1 cellular context compared by ENCODE assay signal in the genomic region with DNA sequence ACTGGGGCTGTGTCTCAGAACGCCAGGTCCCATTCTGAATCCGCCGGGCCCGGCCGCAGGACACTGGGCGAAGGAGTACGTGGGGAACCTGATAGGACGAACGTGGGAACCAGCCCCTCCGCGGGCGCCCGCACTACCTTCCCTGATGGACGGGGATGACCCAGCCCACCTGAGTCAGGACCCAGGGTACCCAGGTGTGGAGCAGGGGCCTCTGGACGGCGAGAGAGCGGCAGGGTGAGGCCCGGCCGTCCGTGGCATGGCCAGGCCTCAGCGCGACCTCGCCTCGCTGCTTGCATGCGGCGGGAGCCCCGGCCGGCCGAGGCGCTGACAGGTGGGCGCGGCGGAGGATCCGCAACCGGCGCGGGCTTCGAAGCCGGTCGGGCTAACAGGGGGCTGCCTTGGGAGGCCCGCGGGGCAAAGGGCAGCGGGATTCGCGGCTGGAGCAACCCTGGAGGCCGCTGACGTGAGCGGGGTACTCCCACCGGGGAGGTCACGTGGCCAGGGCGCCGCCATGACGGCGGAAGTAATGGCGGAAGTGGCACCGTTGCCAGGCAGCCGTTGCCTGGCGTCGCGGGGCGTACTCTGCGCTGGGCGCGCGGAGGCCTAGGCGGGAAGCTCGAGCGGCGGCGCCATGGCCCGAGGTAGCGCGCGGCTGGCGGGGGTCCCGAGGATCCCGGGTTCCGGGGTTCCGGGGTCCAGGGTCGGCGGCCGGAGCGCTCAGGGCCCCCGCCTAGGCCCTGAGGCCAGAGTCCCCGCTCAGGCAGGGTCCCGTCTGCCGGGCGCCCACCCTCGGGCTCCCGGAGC.
TF ChIP-seq lines count a peak whose summit lies in the region.

A gene (plus strand): TSS at position 580 of the 804 bp plus-strand sequence. CDS start 52 bp downstream, at position 632.

TF ChIP-seq in HEK293, 187 proteins besides CTCF, POLR2A, EP300 and RAD21 (continued from another document and continues in another):
- TF ChIP-seq, protein P1, sequence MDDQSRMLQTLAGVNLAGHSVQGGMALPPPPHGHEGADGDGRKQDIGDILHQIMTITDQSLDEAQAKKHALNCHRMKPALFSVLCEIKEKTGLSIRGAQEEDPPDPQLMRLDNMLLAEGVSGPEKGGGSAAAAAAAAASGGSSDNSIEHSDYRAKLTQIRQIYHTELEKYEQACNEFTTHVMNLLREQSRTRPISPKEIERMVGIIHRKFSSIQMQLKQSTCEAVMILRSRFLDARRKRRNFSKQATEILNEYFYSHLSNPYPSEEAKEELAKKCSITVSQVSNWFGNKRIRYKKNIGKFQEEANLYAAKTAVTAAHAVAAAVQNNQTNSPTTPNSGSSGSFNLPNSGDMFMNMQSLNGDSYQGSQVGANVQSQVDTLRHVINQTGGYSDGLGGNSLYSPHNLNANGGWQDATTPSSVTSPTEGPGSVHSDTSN (CRISPR knock-in tag; IDR thresholded peaks at IDR 0.05), result peak; percentile 68
- TF ChIP-seq, protein P2, sequence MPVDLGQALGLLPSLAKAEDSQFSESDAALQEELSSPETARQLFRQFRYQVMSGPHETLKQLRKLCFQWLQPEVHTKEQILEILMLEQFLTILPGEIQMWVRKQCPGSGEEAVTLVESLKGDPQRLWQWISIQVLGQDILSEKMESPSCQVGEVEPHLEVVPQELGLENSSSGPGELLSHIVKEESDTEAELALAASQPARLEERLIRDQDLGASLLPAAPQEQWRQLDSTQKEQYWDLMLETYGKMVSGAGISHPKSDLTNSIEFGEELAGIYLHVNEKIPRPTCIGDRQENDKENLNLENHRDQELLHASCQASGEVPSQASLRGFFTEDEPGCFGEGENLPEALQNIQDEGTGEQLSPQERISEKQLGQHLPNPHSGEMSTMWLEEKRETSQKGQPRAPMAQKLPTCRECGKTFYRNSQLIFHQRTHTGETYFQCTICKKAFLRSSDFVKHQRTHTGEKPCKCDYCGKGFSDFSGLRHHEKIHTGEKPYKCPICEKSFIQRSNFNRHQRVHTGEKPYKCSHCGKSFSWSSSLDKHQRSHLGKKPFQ (tag by site-specific recombination; IDR thresholded peaks at IDR 0.05), result peak; percentile 84; the same call in 1 of the 2 replicates
- TF ChIP-seq, protein P3, sequence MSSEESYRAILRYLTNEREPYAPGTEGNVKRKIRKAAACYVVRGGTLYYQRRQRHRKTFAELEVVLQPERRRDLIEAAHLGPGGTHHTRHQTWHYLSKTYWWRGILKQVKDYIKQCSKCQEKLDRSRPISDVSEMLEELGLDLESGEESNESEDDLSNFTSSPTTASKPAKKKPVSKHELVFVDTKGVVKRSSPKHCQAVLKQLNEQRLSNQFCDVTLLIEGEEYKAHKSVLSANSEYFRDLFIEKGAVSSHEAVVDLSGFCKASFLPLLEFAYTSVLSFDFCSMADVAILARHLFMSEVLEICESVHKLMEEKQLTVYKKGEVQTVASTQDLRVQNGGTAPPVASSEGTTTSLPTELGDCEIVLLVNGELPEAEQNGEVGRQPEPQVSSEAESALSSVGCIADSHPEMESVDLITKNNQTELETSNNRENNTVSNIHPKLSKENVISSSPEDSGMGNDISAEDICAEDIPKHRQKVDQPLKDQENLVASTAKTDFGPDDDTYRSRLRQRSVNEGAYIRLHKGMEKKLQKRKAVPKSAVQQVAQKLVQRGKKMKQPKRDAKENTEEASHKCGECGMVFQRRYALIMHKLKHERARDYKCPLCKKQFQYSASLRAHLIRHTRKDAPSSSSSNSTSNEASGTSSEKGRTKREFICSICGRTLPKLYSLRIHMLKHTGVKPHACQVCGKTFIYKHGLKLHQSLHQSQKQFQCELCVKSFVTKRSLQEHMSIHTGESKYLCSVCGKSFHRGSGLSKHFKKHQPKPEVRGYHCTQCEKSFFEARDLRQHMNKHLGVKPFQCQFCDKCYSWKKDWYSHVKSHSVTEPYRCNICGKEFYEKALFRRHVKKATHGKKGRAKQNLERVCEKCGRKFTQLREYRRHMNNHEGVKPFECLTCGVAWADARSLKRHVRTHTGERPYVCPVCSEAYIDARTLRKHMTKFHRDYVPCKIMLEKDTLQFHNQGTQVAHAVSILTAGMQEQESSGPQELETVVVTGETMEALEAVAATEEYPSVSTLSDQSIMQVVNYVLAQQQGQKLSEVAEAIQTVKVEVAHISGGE (tag by site-specific recombination; conservative IDR thresholded peaks at IDR 0.05; ENCODE audit: low read depth), result peak; percentile 66
- TF ChIP-seq, protein P4, sequence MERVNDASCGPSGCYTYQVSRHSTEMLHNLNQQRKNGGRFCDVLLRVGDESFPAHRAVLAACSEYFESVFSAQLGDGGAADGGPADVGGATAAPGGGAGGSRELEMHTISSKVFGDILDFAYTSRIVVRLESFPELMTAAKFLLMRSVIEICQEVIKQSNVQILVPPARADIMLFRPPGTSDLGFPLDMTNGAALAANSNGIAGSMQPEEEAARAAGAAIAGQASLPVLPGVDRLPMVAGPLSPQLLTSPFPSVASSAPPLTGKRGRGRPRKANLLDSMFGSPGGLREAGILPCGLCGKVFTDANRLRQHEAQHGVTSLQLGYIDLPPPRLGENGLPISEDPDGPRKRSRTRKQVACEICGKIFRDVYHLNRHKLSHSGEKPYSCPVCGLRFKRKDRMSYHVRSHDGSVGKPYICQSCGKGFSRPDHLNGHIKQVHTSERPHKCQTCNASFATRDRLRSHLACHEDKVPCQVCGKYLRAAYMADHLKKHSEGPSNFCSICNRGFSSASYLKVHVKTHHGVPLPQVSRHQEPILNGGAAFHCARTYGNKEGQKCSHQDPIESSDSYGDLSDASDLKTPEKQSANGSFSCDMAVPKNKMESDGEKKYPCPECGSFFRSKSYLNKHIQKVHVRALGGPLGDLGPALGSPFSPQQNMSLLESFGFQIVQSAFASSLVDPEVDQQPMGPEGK (tag by site-specific recombination; IDR thresholded peaks at IDR 0.05), result peak; percentile 59; the same call in 1 of the 2 replicates
- TF ChIP-seq ZNF133 (tag by site-specific recombination; IDR thresholded peaks at IDR 0.05) (no peak), ZNF10 (tag by site-specific recombination; IDR thresholded peaks at IDR 0.05) (peak; percentile 35; the same call in 1 of the 2 replicates), ZFP69B (tag by site-specific recombination; IDR thresholded peaks at IDR 0.05) (0 out of 2 replicates have a peak, but pooled peaks have one; percentile 40), ZNF510 (tag by site-specific recombination; IDR thresholded peaks at IDR 0.05; ENCODE audit: insufficient replicate concordance) (no peak), ZNF600 (tag by site-specific recombination; IDR thresholded peaks at IDR 0.05) (peak; percentile 67), ZNF837 (tag by site-specific recombination; IDR thresholded peaks at IDR 0.05) (0 out of 2 replicates have a peak, but pooled peaks have one; percentile 36), SP7 (tag by site-specific recombination; IDR thresholded peaks at IDR 0.05) (0 out of 2 replicates have a peak, but pooled peaks have one; percentile 39), HOXC10 (CRISPR knock-in tag; IDR thresholded peaks at IDR 0.05) (no peak), IKZF3 (tag by site-specific recombination; IDR thresholded peaks at IDR 0.05) (peak; percentile 95), BCL11B (tag by site-specific recombination; IDR thresholded peaks at IDR 0.05; ENCODE audit: low read depth) (peak; percentile 77), KLF8 (tag by site-specific recombination; IDR thresholded peaks at IDR 0.05) (peak; percentile 70; the same call in 1 of the 2 replicates), ZEB2 (tag by site-specific recombination; IDR thresholded peaks at IDR 0.05) (peak; percentile 41), ZNF521 (tag by site-specific recombination; IDR thresholded peaks at IDR 0.05) (no peak), ZNF341 (tag by site-specific recombination; IDR thresholded peaks at IDR 0.05; ENCODE audit: low read depth) (peak; percentile 41; the same call in 1 of the 2 replicates), ZNF560 (tag by site-specific recombination; IDR thresholded peaks at IDR 0.05; ENCODE audit: borderline replicate concordance) (no peak), MYNN (tag by site-specific recombination; IDR thresholded peaks at IDR 0.05; ENCODE audit: borderline replicate concordance) (peak; percentile 97), YY1 (tag by site-specific recombination; IDR thresholded peaks at IDR 0.05) (peak; percentile 96), ZNF335 (tag by site-specific recombination; conservative IDR thresholded peaks at IDR 0.05) (peak; percentile 79), KLF16 (tag by site-specific recombination; IDR thresholded peaks at IDR 0.05) (peak; percentile 76; the same call in 1 of the 2 replicates), KLF7 (tag by site-specific recombination; IDR thresholded peaks at IDR 0.05; ENCODE audit: borderline replicate concordance) (0 out of 2 replicates have a peak, but pooled peaks have one; percentile 56), ZNF391 (tag by site-specific recombination; IDR thresholded peaks at IDR 0.05; ENCODE audit: borderline replicate concordance, low read depth) (peak; percentile 66; the same call in 1 of the 2 replicates), SP2 (tag by site-specific recombination; IDR thresholded peaks at IDR 0.05) (peak; percentile 86), SP3 (tag by site-specific recombination; IDR thresholded peaks at IDR 0.05) (peak; percentile 76), ZNF670 (tag by site-specific recombination; IDR thresholded peaks at IDR 0.05; ENCODE audit: low read depth) (no peak), ZNF629 (tag by site-specific recombination; IDR thresholded peaks at IDR 0.05) (peak; percentile 79), ZNF211 (tag by site-specific recombination; IDR thresholded peaks at IDR 0.05; ENCODE audit: low read depth) (no peak), ZIC2 (tag by site-specific recombination; IDR thresholded peaks at IDR 0.05) (peak; percentile 87), ZNF184 (tag by site-specific recombination; IDR thresholded peaks at IDR 0.05) (no peak), ZNF423 (tag by site-specific recombination; IDR thresholded peaks at IDR 0.05) (0 out of 2 replicates have a peak, but pooled peaks have one; percentile 14), ZBTB7A (tag by site-specific recombination; IDR thresholded peaks at IDR 0.05; ENCODE audit: low read depth) (peak; percentile 23; the same call in 1 of the 2 replicates), ZXDB (tag by site-specific recombination; IDR thresholded peaks at IDR 0.05) (peak; percentile 83), GFI1B (tag by site-specific recombination; IDR thresholded peaks at IDR 0.05) (no peak), GLIS1 (tag by site-specific recombination; IDR thresholded peaks at IDR 0.05) (peak; percentile 97), ZNF514 (tag by site-specific recombination; IDR thresholded peaks at IDR 0.05) (no peak), ZNF785 (tag by site-specific recombination; IDR thresholded peaks at IDR 0.05) (no peak; the same call in 1 of the 2 replicates), ZSCAN30 (tag by site-specific recombination; IDR thresholded peaks at IDR 0.05) (peak; percentile 17; the same call in 1 of the 2 replicates), ZNF610 (tag by site-specific recombination; IDR thresholded peaks at IDR 0.05; ENCODE audit: borderline replicate concordance) (peak; percentile 66; the same call in 1 of the 2 replicates), ZNF48 (tag by site-specific recombination; IDR thresholded peaks at IDR 0.05) (no peak), ZNF76 (tag by site-specific recombination; IDR thresholded peaks at IDR 0.05; ENCODE audit: borderline replicate concordance, low read depth) (peak; percentile 74; the same call in 1 of the 2 replicates), ZBTB8A (tag by site-specific recombination; IDR thresholded peaks at IDR 0.05) (peak; percentile 94), MEIS1 (CRISPR knock-in tag; IDR thresholded peaks at IDR 0.05; ENCODE audit: borderline replicate concordance) (no peak), KLF1 (tag by site-specific recombination; IDR thresholded peaks at IDR 0.05) (peak; percentile 75)
- TF ChIP-seq, protein P5, sequence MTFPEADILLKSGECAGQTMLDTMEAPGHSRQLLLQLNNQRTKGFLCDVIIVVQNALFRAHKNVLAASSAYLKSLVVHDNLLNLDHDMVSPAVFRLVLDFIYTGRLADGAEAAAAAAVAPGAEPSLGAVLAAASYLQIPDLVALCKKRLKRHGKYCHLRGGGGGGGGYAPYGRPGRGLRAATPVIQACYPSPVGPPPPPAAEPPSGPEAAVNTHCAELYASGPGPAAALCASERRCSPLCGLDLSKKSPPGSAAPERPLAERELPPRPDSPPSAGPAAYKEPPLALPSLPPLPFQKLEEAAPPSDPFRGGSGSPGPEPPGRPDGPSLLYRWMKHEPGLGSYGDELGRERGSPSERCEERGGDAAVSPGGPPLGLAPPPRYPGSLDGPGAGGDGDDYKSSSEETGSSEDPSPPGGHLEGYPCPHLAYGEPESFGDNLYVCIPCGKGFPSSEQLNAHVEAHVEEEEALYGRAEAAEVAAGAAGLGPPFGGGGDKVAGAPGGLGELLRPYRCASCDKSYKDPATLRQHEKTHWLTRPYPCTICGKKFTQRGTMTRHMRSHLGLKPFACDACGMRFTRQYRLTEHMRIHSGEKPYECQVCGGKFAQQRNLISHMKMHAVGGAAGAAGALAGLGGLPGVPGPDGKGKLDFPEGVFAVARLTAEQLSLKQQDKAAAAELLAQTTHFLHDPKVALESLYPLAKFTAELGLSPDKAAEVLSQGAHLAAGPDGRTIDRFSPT (tag by site-specific recombination; IDR thresholded peaks at IDR 0.05), result peak; percentile 98
- TF ChIP-seq, protein P6, sequence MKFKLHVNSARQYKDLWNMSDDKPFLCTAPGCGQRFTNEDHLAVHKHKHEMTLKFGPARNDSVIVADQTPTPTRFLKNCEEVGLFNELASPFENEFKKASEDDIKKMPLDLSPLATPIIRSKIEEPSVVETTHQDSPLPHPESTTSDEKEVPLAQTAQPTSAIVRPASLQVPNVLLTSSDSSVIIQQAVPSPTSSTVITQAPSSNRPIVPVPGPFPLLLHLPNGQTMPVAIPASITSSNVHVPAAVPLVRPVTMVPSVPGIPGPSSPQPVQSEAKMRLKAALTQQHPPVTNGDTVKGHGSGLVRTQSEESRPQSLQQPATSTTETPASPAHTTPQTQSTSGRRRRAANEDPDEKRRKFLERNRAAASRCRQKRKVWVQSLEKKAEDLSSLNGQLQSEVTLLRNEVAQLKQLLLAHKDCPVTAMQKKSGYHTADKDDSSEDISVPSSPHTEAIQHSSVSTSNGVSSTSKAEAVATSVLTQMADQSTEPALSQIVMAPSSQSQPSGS (tag by site-specific recombination; IDR thresholded peaks at IDR 0.05; ENCODE audit: low read depth), result peak; percentile 28; the same call in 1 of the 2 replicates
- TF ChIP-seq, protein P7, sequence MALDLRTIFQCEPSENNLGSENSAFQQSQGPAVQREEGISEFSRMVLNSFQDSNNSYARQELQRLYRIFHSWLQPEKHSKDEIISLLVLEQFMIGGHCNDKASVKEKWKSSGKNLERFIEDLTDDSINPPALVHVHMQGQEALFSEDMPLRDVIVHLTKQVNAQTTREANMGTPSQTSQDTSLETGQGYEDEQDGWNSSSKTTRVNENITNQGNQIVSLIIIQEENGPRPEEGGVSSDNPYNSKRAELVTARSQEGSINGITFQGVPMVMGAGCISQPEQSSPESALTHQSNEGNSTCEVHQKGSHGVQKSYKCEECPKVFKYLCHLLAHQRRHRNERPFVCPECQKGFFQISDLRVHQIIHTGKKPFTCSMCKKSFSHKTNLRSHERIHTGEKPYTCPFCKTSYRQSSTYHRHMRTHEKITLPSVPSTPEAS (tag by site-specific recombination; IDR thresholded peaks at IDR 0.05), result no peak
- TF ChIP-seq, protein P8, sequence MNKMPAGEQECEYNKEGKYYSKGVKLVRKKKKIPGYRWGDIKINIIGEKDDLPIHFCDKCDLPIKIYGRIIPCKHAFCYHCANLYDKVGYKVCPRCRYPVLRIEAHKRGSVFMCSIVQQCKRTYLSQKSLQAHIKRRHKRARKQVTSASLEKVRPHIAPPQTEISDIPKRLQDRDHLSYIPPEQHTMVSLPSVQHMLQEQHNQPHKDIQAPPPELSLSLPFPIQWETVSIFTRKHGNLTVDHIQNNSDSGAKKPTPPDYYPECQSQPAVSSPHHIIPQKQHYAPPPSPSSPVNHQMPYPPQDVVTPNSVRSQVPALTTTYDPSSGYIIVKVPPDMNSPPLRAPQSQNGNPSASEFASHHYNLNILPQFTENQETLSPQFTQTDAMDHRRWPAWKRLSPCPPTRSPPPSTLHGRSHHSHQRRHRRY (tag by site-specific recombination; IDR thresholded peaks at IDR 0.05), result no peak
